In the genomic region with DNA sequence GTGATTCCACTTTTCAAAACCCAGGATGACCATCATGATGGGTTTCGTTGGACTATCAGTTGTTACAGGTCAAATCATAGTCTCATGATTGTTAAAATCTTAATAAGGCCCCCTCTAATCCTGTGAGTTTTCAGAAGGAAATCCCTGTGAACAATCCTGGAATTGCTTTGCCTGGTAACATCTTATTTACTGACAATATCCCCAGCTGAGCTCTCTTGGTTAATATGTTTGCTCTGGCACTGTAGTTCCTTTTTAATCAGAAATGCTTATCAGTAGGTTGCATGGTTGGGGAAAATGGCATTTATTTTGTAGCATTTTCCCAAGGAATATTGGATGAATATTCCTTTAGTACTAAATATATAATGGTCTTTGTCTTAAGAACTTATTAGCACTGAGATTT, we compare ENCODE assay signal across 16 cellular contexts.
DNase-seq lines count a peak whose midpoint lies in the region; ATAC-seq, FAIRE-seq and TF ChIP-seq lines count a peak whose summit lies in the region.
"Had no signal": no experiment of that assay in that cellular context is flagged by ENCODE, and none has a peak within 500 bp of the region (broad histone marks: within the 10 kb centered on the region; RNA-seq: fewer than 3 reads in every experiment).

No MANE protein-coding gene starts in this region.

- no peak overlapping the region for H3K18ac ChIP-seq in mesendoderm (ENCODE audit: low read length)

- no peak for TF ChIP-seq EP300 in HepG2 (IDR thresholded peaks at IDR 0.05; ENCODE audit: low read depth in 2 of 2, low read length in 2 of 2)
- no peak for TF ChIP-seq EP300 in HepG2 (CRISPR knock-in tag; IDR thresholded peaks at IDR 0.05; ENCODE audit: borderline replicate concordance)
- no peak for TF ChIP-seq EP300 in suprapubic skin (IDR thresholded peaks at IDR 0.05)

- H3K4me2 ChIP-seq in HepG2 (ENCODE audit: low read depth, low read length) (no peak overlapping the region), mesendoderm (ENCODE audit: low read length) (no peak overlapping the region), PC-3 (ENCODE audit: low read length) (no peak overlapping the region)
- H3K4me2 ChIP-seq: BLaER1 treated with 17β-estradiol and CSF1 and Interleukin-3, amounts not matched to agents 10 nM and 100 nM had no signal

- TF ChIP-seq POLR2A in HepG2 (IDR thresholded peaks at IDR 0.05; ENCODE audit: insufficient read depth in 1 of 2, low read depth in 2 of 2, low read length in 2 of 2) (no peak), suprapubic skin (IDR thresholded peaks at IDR 0.05) (no peak)

- H2AFZ ChIP-seq in HepG2 (ENCODE audit: low read length) (no peak overlapping the region), PC-3 (ENCODE audit: low read length) (no peak overlapping the region)

- no peaks in the 10 kb centered on the region for H3K9me3 ChIP-seq in liver (ENCODE audit: control insufficient read depth in 4 of 4, low read length in 3 of 4)
- no peaks in the 10 kb centered on the region for H3K9me3 ChIP-seq in HepG2 (ENCODE audit: low read length)
- no peaks in the 10 kb centered on the region for H3K9me3 ChIP-seq in endodermal cell (ENCODE audit: control insufficient read depth, low read length)
- H3K9me3 ChIP-seq in suprapubic skin, result no peaks in the 10 kb centered on the region
- H3K9me3 ChIP-seq in PC-3 (ENCODE audit: low read length), result no peaks in the 10 kb centered on the region
- H3K9me3 ChIP-seq: HAP-1 had no signal

- H3K79me1 ChIP-seq in mesendoderm (ENCODE audit: low read length), result peaks cover 1% of the 10 kb centered on the region

- H3K36me3 ChIP-seq in liver (ENCODE audit: control insufficient read depth in 4 of 4, insufficient read depth in 3 of 4, low read depth in 1 of 4, low read length in 3 of 4) (no peaks in the 10 kb centered on the region), HepG2 (replicated peaks in 1 of 2; ENCODE audit: control insufficient read depth in 1 of 2, insufficient read depth in 2 of 2, low read length in 2 of 2) (peaks cover 4 to 8% of the 10 kb centered on the region in 2 experiments; a peak in 3 of 5 replicates), endodermal cell (ENCODE audit: control insufficient read depth, insufficient read depth, low read length) (peaks cover 1% of the 10 kb centered on the region), mesendoderm (ENCODE audit: control insufficient read depth, insufficient read depth, low read length) (no peaks in the 10 kb centered on the region), suprapubic skin (no peaks in the 10 kb centered on the region), PC-3 (ENCODE audit: low read depth, low read length) (no peaks in the 10 kb centered on the region)
- H3K36me3 ChIP-seq: HAP-1 had no signal

- TF ChIP-seq CTCF in liver (IDR thresholded peaks at IDR 0.05; ENCODE audit: low read depth, low read length, missing input control) (no peak), HepG2 (CRISPR knock-in tag; IDR thresholded peaks at IDR 0.05) (no peak), endodermal cell (conservative IDR thresholded peaks at IDR 0.05) (no peak), suprapubic skin (IDR thresholded peaks at IDR 0.05) (no peak), PC-3 (conservative IDR thresholded peaks at IDR 0.05; ENCODE audit: low read depth, low read length) (no peak)

- H3K9me2 ChIP-seq in PC-3 (replicated peaks; ENCODE audit: low read length), result no peaks in the 10 kb centered on the region

- no peak for DNase-seq in HepG2 (ENCODE audit: low spot score)
- no peak for DNase-seq in endodermal cell
- no peak for DNase-seq in mesendoderm
- no peak for DNase-seq in suprapubic skin (ENCODE audit: low spot score in 2 of 2)
- DNase-seq in PC-3, result no peak
- DNase-seq in NAMALWA (ENCODE audit: low spot score), result no peak
- DNase-seq: 8988T; ACHN; CD4-positive, CD25-positive, alpha-beta regulatory T cell; DMS 273 treated with DMSO at 0.1 percent for 48 hours; GOT3 had no signal

- in situ Hi-C loops in HepG2 (cut with HindIII; ENCODE audit: extremely low pct_ligation_motif_present, low pct_unique_long_range_greater_than_20kb), result loop anchor here (25.0 kb wide), 1 partner anchor 552 kb away; no protein-coding TSS in a partner anchor

- H3K27me3 ChIP-seq in liver (ENCODE audit: control insufficient read depth in 4 of 4, insufficient read depth in 4 of 4, low read length in 3 of 4) (no peaks in the 10 kb centered on the region), HepG2 (ENCODE audit: control insufficient read depth in 1 of 2, insufficient read depth in 2 of 2, low read length in 2 of 2) (no peaks in the 10 kb centered on the region), endodermal cell (ENCODE audit: control insufficient read depth, insufficient read depth, low read length, poor library complexity, severe bottlenecking) (no peaks in the 10 kb centered on the region), mesendoderm (ENCODE audit: insufficient read depth, low read length, poor library complexity) (no peaks in the 10 kb centered on the region), suprapubic skin (no peaks in the 10 kb centered on the region), PC-3 (ENCODE audit: low read length) (no peaks in the 10 kb centered on the region)
- H3K27me3 ChIP-seq: BLaER1 treated with 17β-estradiol and CSF1 and Interleukin-3, amounts not matched to agents 10 nM and 100 nM had no signal

- H2AK5ac ChIP-seq in mesendoderm (ENCODE audit: low read length), result no peak overlapping the region

- ATAC-seq in HepG2 (no peak), PC-3 (no peak), GM21723 (IDR thresholded peaks at IDR 0.05; ENCODE audit: unreplicated experiment) (no peak)

- no peaks in the 10 kb centered on the region for H3F3A ChIP-seq in PC-3 (ENCODE audit: low read length, unreplicated experiment)

- peaks cover 36% of the 10 kb centered on the region for H3K4me1 Mint-ChIP-seq in endodermal cell
- H3K4me1 Mint-ChIP-seq: CD4-positive, CD25-positive, alpha-beta regulatory T cell had no signal

- H4K5ac ChIP-seq in mesendoderm (ENCODE audit: low read length), result no peak overlapping the region

- no peak for FAIRE-seq in HepG2 (lab: Jason Lieb, UNC)
- FAIRE-seq: GM18507 had no signal

- H3K27ac Mint-ChIP-seq in endodermal cell, result peak overlapping the region; percentile 16

- H3K4me3 Mint-ChIP-seq in endodermal cell, result no peak overlapping the region
- H3K4me3 Mint-ChIP-seq: CD4-positive, CD25-positive, alpha-beta regulatory T cell had no signal

- H2BK120ac ChIP-seq in mesendoderm (ENCODE audit: low read depth, low read length), result no peak overlapping the region

- intact Hi-C loops in HepG2 (cut with micrococcal nuclease; ENCODE audit: unreplicated experiment), result no loop called here
- intact Hi-C loops in PC-3 (cut with micrococcal nuclease), result no loop called here

- peaks cover 31% of the 10 kb centered on the region for H3K79me2 ChIP-seq in HepG2 (ENCODE audit: insufficient read depth, low read length)
- peaks cover 2% of the 10 kb centered on the region for H3K79me2 ChIP-seq in mesendoderm (ENCODE audit: control insufficient read depth, insufficient read depth, low read length)
- H3K79me2 ChIP-seq in PC-3 (ENCODE audit: low read length), result peaks cover 24% of the 10 kb centered on the region; the same call in 1 of the 2 replicates

- TF ChIP-seq RAD21 in liver (IDR thresholded peaks at IDR 0.05) (peak in 1 of 2 donors; percentile 20), HepG2 (CRISPR knock-in tag; IDR thresholded peaks at IDR 0.05) (no peak)

- H3K36me3 Mint-ChIP-seq in endodermal cell (ENCODE audit: low read depth), result peaks cover 18% of the 10 kb centered on the region
- H3K36me3 Mint-ChIP-seq: CD4-positive, CD25-positive, alpha-beta regulatory T cell had no signal

- no peak overlapping the region for H2BK5ac ChIP-seq in mesendoderm (ENCODE audit: low read length)

- WGBS in liver, result 84% methylated on average over 1 of the region's 1 CpG
- 100% methylated on average over 1 of the region's 1 CpG for WGBS in HepG2 (ENCODE audit: low lambda C conversion rate)
- WGBS in endodermal cell (ENCODE audit: insufficient coverage in 1 of 2, insufficient read length in 1 of 2), 2 experiments, result 41 to 78% methylated on average over 1 of the region's 1 CpG
- no CpG with 5 or more reads among the region's 1 CpG for WGBS in mesendoderm (ENCODE audit: extremely low coverage, insufficient coverage, low lambda C conversion rate)
- 100% methylated on average over 1 of the region's 1 CpG for WGBS in suprapubic skin

- H3K4me3 ChIP-seq in liver (ENCODE audit: low read depth in 1 of 3, low read length in 3 of 3) (no peak overlapping the region), HepG2 (replicated peaks in 1 of 3; ENCODE audit: insufficient read depth in 1 of 3, low read depth in 2 of 3, low read length in 3 of 3) (no peak overlapping the region), endodermal cell (ENCODE audit: low read length) (peak overlapping the region; percentile 50), mesendoderm (ENCODE audit: low read length) (no peak overlapping the region), suprapubic skin (no peak overlapping the region), PC-3 (ENCODE audit: low read length) (no peak overlapping the region)
- H3K4me3 ChIP-seq: BLaER1 treated with 17β-estradiol and CSF1 and Interleukin-3, amounts not matched to agents 10 nM and 100 nM; HAP-1 had no signal

- CTCF ChIA-PET in HepG2 (lab: Yijun Ruan, JAX; ENCODE audit: low intra/inter-chr PET ratio, low total read pairs) (no interaction called here), PC-3 (lab: Charles Lee) (no interaction called here)

- H3K4ac ChIP-seq in mesendoderm (ENCODE audit: low read depth, low read length), result no peak overlapping the region

- no peaks in the 10 kb centered on the region for H3K27me3 Mint-ChIP-seq in endodermal cell (ENCODE audit: insufficient read depth)

- peaks cover 5 to 36% (median 24%) of the 10 kb centered on the region in 4 donors for H3K4me1 ChIP-seq in liver (ENCODE audit: control insufficient read depth in 4 of 4, insufficient read depth in 4 of 4, low read length in 3 of 4)
- peaks cover 26% of the 10 kb centered on the region for H3K4me1 ChIP-seq in HepG2 (ENCODE audit: insufficient read depth, low read length)
- H3K4me1 ChIP-seq in endodermal cell (ENCODE audit: control insufficient read depth, insufficient read depth, low read length), result peaks cover 19% of the 10 kb centered on the region
- no peaks in the 10 kb centered on the region for H3K4me1 ChIP-seq in mesendoderm (ENCODE audit: control insufficient read depth, low read depth, low read length)
- H3K4me1 ChIP-seq in suprapubic skin, result peaks cover 29% of the 10 kb centered on the region
- H3K4me1 ChIP-seq in PC-3 (ENCODE audit: insufficient read depth, low read length), result no peaks in the 10 kb centered on the region

- H3K9me3 Mint-ChIP-seq in endodermal cell, result no peaks in the 10 kb centered on the region
- H3K9me3 Mint-ChIP-seq: CD4-positive, CD25-positive, alpha-beta regulatory T cell had no signal

- H4K20me1 ChIP-seq in HepG2 (ENCODE audit: insufficient read depth, low read length) (peaks cover 14% of the 10 kb centered on the region; the same call in 1 of the 2 replicates), PC-3 (ENCODE audit: low read length) (no peaks in the 10 kb centered on the region)

- no peak overlapping the region for H3K23ac ChIP-seq in mesendoderm (ENCODE audit: low read length)

- BruUV-seq in HepG2 (replicated peaks; lab: Mats Ljungman, UMichigan) (no TSS peak), PC-3 (replicated peaks; lab: Mats Ljungman, UMichigan) (no TSS peak)

- no peak overlapping the region for H2BK15ac ChIP-seq in mesendoderm (replicated peaks; ENCODE audit: low read depth)

- no peak overlapping the region for H3K56ac ChIP-seq in mesendoderm (ENCODE audit: low read length)

- peak overlapping the region in 1 of 2 donors; percentile 49 for H3K9ac ChIP-seq in liver (ENCODE audit: low read depth in 1 of 2, low read length in 2 of 2)
- no peak overlapping the region for H3K9ac ChIP-seq in HepG2 (ENCODE audit: insufficient read depth, low read depth, low read length)
- H3K9ac ChIP-seq in endodermal cell (ENCODE audit: extremely low read depth, low read length, poor library complexity, severe bottlenecking), result no peak overlapping the region
- no peak overlapping the region for H3K9ac ChIP-seq in mesendoderm (ENCODE audit: low read length)
- no peak overlapping the region for H3K9ac ChIP-seq in PC-3 (ENCODE audit: low read length)
- H3K9ac ChIP-seq: BLaER1 treated with 17β-estradiol and CSF1 and Interleukin-3, amounts not matched to agents 10 nM and 100 nM had no signal

- POLR2A ChIA-PET in HepG2 (lab: Yijun Ruan, JAX) (no interaction called here), PC-3 (lab: Charles Lee; ENCODE audit: unreplicated experiment) (no interaction called here)

- H3K27ac ChIP-seq in liver (ENCODE audit: low read depth in 1 of 2, low read length in 2 of 2) (peak overlapping the region; percentile 79 to 88), HepG2 (ENCODE audit: extremely low read length, insufficient read depth, low read length) (no peak overlapping the region), endodermal cell (ENCODE audit: low read depth, low read length) (no peak overlapping the region), mesendoderm (ENCODE audit: low read depth, low read length) (no peak overlapping the region), suprapubic skin (peak overlapping the region; percentile 54), PC-3 (ENCODE audit: low read length) (no peak overlapping the region)
- H3K27ac ChIP-seq: BLaER1 treated with 17β-estradiol and CSF1 and Interleukin-3, amounts not matched to agents 10 nM and 100 nM had no signal

- peak overlapping the region; percentile 28 for H4K8ac ChIP-seq in mesendoderm (ENCODE audit: low read depth, low read length)

Comparison
In these comparisons a context has a peak if more than half of its experiments do, and no peak if none do; other contexts are left out.
1. H3K27ac ChIP-seq: peak in liver (2 of 2) and suprapubic skin (single experiment); none in HepG2 (single experiment), endodermal cell (single experiment), mesendoderm (single experiment) and PC-3 (single experiment).